9 cellular contexts compared by ENCODE assay signal in genomic region chr2:203811491-203812221, GRCh38. TPM values are rescaled to one million over a fixed set of nuclear protein-coding genes. Genes with fewer than 3 reads are reported as not detected.
DNase-seq lines count a peak whose midpoint lies in the region; ATAC-seq and TF ChIP-seq lines count a peak whose summit lies in the region.
"Had no signal": no experiment of that assay in that cellular context is flagged by ENCODE, and none has a peak within 500 bp of the region (broad histone marks: within the 10 kb centered on the region; RNA-seq: fewer than 3 reads in every experiment).

No MANE protein-coding gene starts in this region.

- no peaks in the 10 kb centered on the region for H3K79me2 ChIP-seq in HCT116 (ENCODE audit: insufficient read depth, low read length)
- no peaks in the 10 kb centered on the region for H3K79me2 ChIP-seq in PC-3 (ENCODE audit: low read length)

- 39 to 53% (median 47%) methylated on average over 9 of the region's 9 CpGs for WGBS in spleen, 5 donors

- POLR2A ChIA-PET in HCT116 (lab: Charles Lee) (interaction anchor here (1.2 kb wide), 1 partner anchor 30 kb away, joined by 3 read pairs; no protein-coding TSS in a partner anchor), PC-3 (lab: Charles Lee; ENCODE audit: unreplicated experiment) (interaction anchor here (0.5 to 0.9 kb wide), 5 partner anchors 32 to 1177 kb away, joined by 3 to 4 read pairs (median 3); partner anchors contain the start of genes CYP20A1 and FAM117B)

- no peaks in the 10 kb centered on the region for H3K9me2 ChIP-seq in HCT116 (ENCODE audit: insufficient read depth)
- no peaks in the 10 kb centered on the region for H3K9me2 ChIP-seq in PC-3 (replicated peaks; ENCODE audit: low read length)

- DNase-seq in HCT116 (ENCODE audit: low read depth, low spot score) = peak; percentile 62
- DNase-seq in PC-3 = peak; percentile 93
- DNase-seq in activated T-cell treated with anti-CD3 and anti-CD28 coated beads, Interleukin-2, amount 50 U/mL, for 48 hours = peak; percentile 80 to 85
- DNase-seq in glomerular visceral epithelial cell (ENCODE audit: extremely low spot score) = peak; percentile 99
- DNase-seq in spleen = peak; percentile 89
- DNase-seq: naive B cell had no signal

- peak; percentile 35; the same call in 1 of the 2 replicates for TF ChIP-seq RAD21 in HCT116 (IDR thresholded peaks at IDR 0.05; ENCODE audit: low read depth)

- RAD21 ChIA-PET in HCT116 (lab: Charles Lee; ENCODE audit: low non-redundant PET in 1 of 2, low total read pairs in 2 of 2, uncharacterized antibody in 2 of 2, unreplicated experiment in 2 of 2) = no interaction called here

- TF ChIP-seq CTCF in HCT116 (IDR thresholded peaks at IDR 0.05 in 2 of 3, conservative IDR thresholded peaks at IDR 0.05 in 1 of 3; ENCODE audit: borderline replicate concordance in 1 of 3, insufficient read depth in 1 of 3, low read depth in 2 of 3, low read length in 2 of 3) = no peak
- no peak for TF ChIP-seq CTCF in PC-3 (conservative IDR thresholded peaks at IDR 0.05; ENCODE audit: low read depth, low read length)
- TF ChIP-seq CTCF in spleen (IDR thresholded peaks at IDR 0.05 in 8 of 11, conservative IDR thresholded peaks at IDR 0.05 in 3 of 11) = no peak

- ATAC-seq in HCT116 (peak; percentile 78), PC-3 (peak; percentile 95), HG02973 (IDR thresholded peaks at IDR 0.05; ENCODE audit: unreplicated experiment) (no peak), GM19395 (IDR thresholded peaks at IDR 0.05; ENCODE audit: unreplicated experiment) (no peak)

- H3K27ac ChIP-seq in BLaER1 (no peak overlapping the region), HCT116 (ENCODE audit: low read depth, low read length) (no peak overlapping the region), PC-3 (ENCODE audit: low read length) (peak overlapping the region; percentile 65), spleen (peak overlapping the region in 7 of 8 donors; percentile 63 to 80 (median 73))

- TF ChIP-seq POLR2A in HCT116 (IDR thresholded peaks at IDR 0.05; ENCODE audit: borderline replicate concordance, extremely low read depth, insufficient read depth, insufficient read length) (no peak), spleen (IDR thresholded peaks at IDR 0.05) (no peak)

- peak overlapping the region; percentile 13; the same call in 1 of the 2 replicates for H3K4me2 ChIP-seq in BLaER1
- H3K4me2 ChIP-seq in HCT116 (ENCODE audit: low read length) = peak overlapping the region; percentile 67
- H3K4me2 ChIP-seq in PC-3 (ENCODE audit: low read length) = peak overlapping the region; percentile 35

- H2AFZ ChIP-seq in HCT116 (ENCODE audit: low read depth, low read length, poor library complexity, severe bottlenecking) (peak overlapping the region; percentile 84), PC-3 (ENCODE audit: low read length) (peak overlapping the region; percentile 39; the same call in 1 of the 2 replicates)

- no peaks in the 10 kb centered on the region for H3K27me3 ChIP-seq in BLaER1
- no peaks in the 10 kb centered on the region for H3K27me3 ChIP-seq in HCT116 (ENCODE audit: insufficient read depth, low read length)
- no peaks in the 10 kb centered on the region for H3K27me3 ChIP-seq in PC-3 (ENCODE audit: low read length)
- peaks cover 0 to 20% (median 0%) of the 10 kb centered on the region in 7 donors for H3K27me3 ChIP-seq in spleen (replicated peaks in 1 of 7)

- H3K36me3 ChIP-seq in BLaER1 (no peaks in the 10 kb centered on the region), HCT116 (ENCODE audit: control insufficient read depth in 1 of 2, insufficient read depth in 2 of 2, low read length in 2 of 2) (no peaks in the 10 kb centered on the region), PC-3 (ENCODE audit: low read depth, low read length) (no peaks in the 10 kb centered on the region), spleen (no peaks in the 10 kb centered on the region)

- H3K9ac ChIP-seq in BLaER1 (no peak overlapping the region), HCT116 (ENCODE audit: low read length) (no peak overlapping the region), PC-3 (ENCODE audit: low read length) (peak overlapping the region; percentile 23; the same call in 1 of the 2 replicates)

- no peak overlapping the region for H3K4me3 ChIP-seq in BLaER1
- peak overlapping the region in 1 of 2 experiments; percentile 23; a peak in 1 of 4 replicates for H3K4me3 ChIP-seq in HCT116 (replicated peaks in 1 of 2; ENCODE audit: low read depth in 1 of 2, low read length in 2 of 2)
- H3K4me3 ChIP-seq in PC-3 (ENCODE audit: low read length) = no peak overlapping the region
- H3K4me3 ChIP-seq in spleen = no peak overlapping the region

- H4K20me1 ChIP-seq in BLaER1 = no peaks in the 10 kb centered on the region
- H4K20me1 ChIP-seq in HCT116 (ENCODE audit: insufficient read depth) = no peaks in the 10 kb centered on the region
- H4K20me1 ChIP-seq in PC-3 (ENCODE audit: low read length) = no peaks in the 10 kb centered on the region

- H3K4me1 ChIP-seq in BLaER1 = peaks cover 22% of the 10 kb centered on the region
- peaks cover 4 to 25% of the 10 kb centered on the region in 2 experiments; a peak in 3 of 4 replicates for H3K4me1 ChIP-seq in HCT116 (ENCODE audit: control insufficient read depth in 1 of 2, insufficient read depth in 2 of 2, low read length in 2 of 2)
- H3K4me1 ChIP-seq in PC-3 (ENCODE audit: insufficient read depth, low read length) = peaks cover 37% of the 10 kb centered on the region
- peaks cover 18 to 51% (median 37%) of the 10 kb centered on the region in 6 donors for H3K4me1 ChIP-seq in spleen

- no peaks in the 10 kb centered on the region for H3F3A ChIP-seq in PC-3 (ENCODE audit: low read length, unreplicated experiment)

- CTCF ChIA-PET in HCT116 (lab: Charles Lee) (no interaction called here), PC-3 (lab: Charles Lee) (interaction anchor here (0.9 kb wide), 1 partner anchor 327 kb away, joined by 4 read pairs; no protein-coding TSS in a partner anchor)

- intact Hi-C loops in HCT116 (cut with micrococcal nuclease) = no loop called here
- intact Hi-C loops in PC-3 (cut with micrococcal nuclease) = loop anchor here (1.0 to 5.0 kb wide), 2 partner anchors 89 to 277 kb away; no protein-coding TSS in a partner anchor
- intact Hi-C loops in spleen (cut with DNase I; ENCODE audit: low total_unique reads) = loop anchor here (5.0 to 10.0 kb wide), 2 partner anchors 127 to 324 kb away; no protein-coding TSS in a partner anchor

- BruUV-seq in HCT116 (replicated peaks; lab: Mats Ljungman, UMichigan) (no TSS peak), PC-3 (replicated peaks; lab: Mats Ljungman, UMichigan) (no TSS peak)

- H3K9me3 ChIP-seq in BLaER1 = no peaks in the 10 kb centered on the region
- no peaks in the 10 kb centered on the region for H3K9me3 ChIP-seq in HCT116 (ENCODE audit: control insufficient read depth in 1 of 2, insufficient read depth in 1 of 2, low read depth in 1 of 2, low read length in 2 of 2)
- no peaks in the 10 kb centered on the region for H3K9me3 ChIP-seq in PC-3 (ENCODE audit: low read length)
- H3K9me3 ChIP-seq in spleen = peaks cover 0 to 2% (median 0%) of the 10 kb centered on the region in 8 donors

TF ChIP-seq in HCT116, 20 proteins besides CTCF, POLR2A, EP300 and RAD21 (continues in another document):
- TF ChIP-seq CEBPB (IDR thresholded peaks at IDR 0.05; ENCODE audit: low read depth) (no peak), ZNF274 (IDR thresholded peaks at IDR 0.05; ENCODE audit: low read depth, low read length) (no peak), ZFX (IDR thresholded peaks at IDR 0.05) (no peak), TCF7L2 (IDR thresholded peaks at IDR 0.05; ENCODE audit: borderline replicate concordance, extremely low read depth, insufficient read depth, insufficient read length) (no peak)
- TF ChIP-seq, protein P1, sequence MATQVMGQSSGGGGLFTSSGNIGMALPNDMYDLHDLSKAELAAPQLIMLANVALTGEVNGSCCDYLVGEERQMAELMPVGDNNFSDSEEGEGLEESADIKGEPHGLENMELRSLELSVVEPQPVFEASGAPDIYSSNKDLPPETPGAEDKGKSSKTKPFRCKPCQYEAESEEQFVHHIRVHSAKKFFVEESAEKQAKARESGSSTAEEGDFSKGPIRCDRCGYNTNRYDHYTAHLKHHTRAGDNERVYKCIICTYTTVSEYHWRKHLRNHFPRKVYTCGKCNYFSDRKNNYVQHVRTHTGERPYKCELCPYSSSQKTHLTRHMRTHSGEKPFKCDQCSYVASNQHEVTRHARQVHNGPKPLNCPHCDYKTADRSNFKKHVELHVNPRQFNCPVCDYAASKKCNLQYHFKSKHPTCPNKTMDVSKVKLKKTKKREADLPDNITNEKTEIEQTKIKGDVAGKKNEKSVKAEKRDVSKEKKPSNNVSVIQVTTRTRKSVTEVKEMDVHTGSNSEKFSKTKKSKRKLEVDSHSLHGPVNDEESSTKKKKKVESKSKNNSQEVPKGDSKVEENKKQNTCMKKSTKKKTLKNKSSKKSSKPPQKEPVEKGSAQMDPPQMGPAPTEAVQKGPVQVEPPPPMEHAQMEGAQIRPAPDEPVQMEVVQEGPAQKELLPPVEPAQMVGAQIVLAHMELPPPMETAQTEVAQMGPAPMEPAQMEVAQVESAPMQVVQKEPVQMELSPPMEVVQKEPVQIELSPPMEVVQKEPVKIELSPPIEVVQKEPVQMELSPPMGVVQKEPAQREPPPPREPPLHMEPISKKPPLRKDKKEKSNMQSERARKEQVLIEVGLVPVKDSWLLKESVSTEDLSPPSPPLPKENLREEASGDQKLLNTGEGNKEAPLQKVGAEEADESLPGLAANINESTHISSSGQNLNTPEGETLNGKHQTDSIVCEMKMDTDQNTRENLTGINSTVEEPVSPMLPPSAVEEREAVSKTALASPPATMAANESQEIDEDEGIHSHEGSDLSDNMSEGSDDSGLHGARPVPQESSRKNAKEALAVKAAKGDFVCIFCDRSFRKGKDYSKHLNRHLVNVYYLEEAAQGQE (IDR thresholded peaks at IDR 0.05; ENCODE audit: low read depth) = no peak
- TF ChIP-seq, protein P2, sequence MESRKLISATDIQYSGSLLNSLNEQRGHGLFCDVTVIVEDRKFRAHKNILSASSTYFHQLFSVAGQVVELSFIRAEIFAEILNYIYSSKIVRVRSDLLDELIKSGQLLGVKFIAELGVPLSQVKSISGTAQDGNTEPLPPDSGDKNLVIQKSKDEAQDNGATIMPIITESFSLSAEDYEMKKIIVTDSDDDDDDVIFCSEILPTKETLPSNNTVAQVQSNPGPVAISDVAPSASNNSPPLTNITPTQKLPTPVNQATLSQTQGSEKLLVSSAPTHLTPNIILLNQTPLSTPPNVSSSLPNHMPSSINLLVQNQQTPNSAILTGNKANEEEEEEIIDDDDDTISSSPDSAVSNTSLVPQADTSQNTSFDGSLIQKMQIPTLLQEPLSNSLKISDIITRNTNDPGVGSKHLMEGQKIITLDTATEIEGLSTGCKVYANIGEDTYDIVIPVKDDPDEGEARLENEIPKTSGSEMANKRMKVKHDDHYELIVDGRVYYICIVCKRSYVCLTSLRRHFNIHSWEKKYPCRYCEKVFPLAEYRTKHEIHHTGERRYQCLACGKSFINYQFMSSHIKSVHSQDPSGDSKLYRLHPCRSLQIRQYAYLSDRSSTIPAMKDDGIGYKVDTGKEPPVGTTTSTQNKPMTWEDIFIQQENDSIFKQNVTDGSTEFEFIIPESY (IDR thresholded peaks at IDR 0.05; ENCODE audit: extremely low read depth, insufficient replicate concordance, low read length) = peak; percentile 27

RNA-seq across cellular contexts. Expression of gene CTLA4, which starts 55.9 kb away (rescaled TPM):
- total RNA-seq in HCT116 (2021; ENCODE audit: unreplicated experiment) = 0.37 TPM
- not detected in 2 replicates for polyA plus RNA-seq in HCT116 (2012)
- total RNA-seq in PC-3 (2014; rRNA removed) = not detected in 2 replicates
- total RNA-seq in spleen = 1 to 10 TPM; 2.1 to 9.9 (median 3.0) TPM
- polyA plus RNA-seq in spleen = 1 to 10 TPM; 1.4 to 3.8 (median 1.9) TPM

Comparison
In these comparisons a context has a peak if more than half of its experiments do, and no peak if none do; other contexts are left out.
1. H3K27ac ChIP-seq: peak in PC-3 (single experiment) and spleen (7 of 8); none in BLaER1 (single experiment) and HCT116 (single experiment).
2. H3K4me2 ChIP-seq: peak in every context shown above with its lines; median percentile 67 in HCT116; 35 in PC-3; 13 in BLaER1.
3. ATAC-seq: peak in HCT116 (single experiment) and PC-3 (single experiment); none in HG02973 (single experiment) and GM19395 (single experiment).
4. Peak in every context shown above with its lines, with median percentiles within 50 percentile points of each other: DNase-seq.